22 cellular contexts compared by ENCODE assay signal in the genomic region with DNA sequence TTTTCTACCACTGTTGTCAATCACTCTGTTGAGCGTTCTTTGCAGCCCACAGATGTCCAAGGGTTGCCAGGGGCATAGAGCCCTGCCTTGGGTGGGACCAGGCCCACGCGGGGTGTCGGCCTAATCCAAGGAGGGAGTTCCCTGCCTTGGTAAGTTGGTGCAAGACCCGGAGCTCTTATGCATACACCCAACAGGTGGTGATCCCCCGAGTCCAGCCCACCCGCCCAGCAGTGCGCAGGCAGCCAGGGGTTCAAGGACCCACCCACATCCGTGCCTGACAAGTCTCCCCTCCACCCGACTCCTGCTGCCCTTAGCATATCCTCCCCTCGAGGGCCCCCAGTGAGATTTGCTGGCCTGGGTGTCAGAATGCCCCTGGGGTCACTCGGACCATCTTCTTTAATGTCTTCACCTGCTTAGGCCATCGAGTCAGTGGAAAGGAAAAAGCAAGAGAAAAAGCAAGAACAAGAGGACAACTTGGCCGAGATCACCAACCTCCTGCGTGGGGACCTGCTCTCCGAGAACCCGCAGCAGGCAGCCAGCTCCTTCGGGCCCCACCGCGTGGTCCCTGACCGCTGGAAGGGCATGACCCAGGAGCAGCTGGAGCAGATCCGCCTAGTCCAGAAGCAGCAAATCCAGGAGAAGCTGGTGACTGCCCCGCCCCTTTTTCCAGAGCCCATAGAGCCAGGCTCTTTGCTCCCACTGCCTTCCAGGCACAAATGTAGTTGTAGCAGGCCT. TPM values are rescaled to one million over a fixed set of nuclear protein-coding genes. Genes with fewer than 3 reads are reported as not detected.
"Had no signal": no experiment of that assay in that cellular context is flagged by ENCODE, and none has a peak within 500 bp of the region (broad histone marks: within the 10 kb centered on the region; RNA-seq: fewer than 3 reads in every experiment).

No MANE protein-coding gene starts in this region.

- H3K27me3 Mint-ChIP-seq: activated CD4-positive, alpha-beta T cell treated with anti-CD3 and anti-CD28 coated beads for 36 hours; activated naive CD8-positive, alpha-beta T cell treated with anti-CD3 and anti-CD28 coated beads for 36 hours had no signal

- H3K36me3 ChIP-seq: left ventricle myocardium inferior, prostate gland, vagina had no signal

- H3K36me3 Mint-ChIP-seq: T-cell had no signal

- H3K4me3 Mint-ChIP-seq: activated CD4-positive, alpha-beta T cell treated with anti-CD3 and anti-CD28 coated beads for 36 hours; activated naive CD8-positive, alpha-beta T cell treated with anti-CD3 and anti-CD28 coated beads for 36 hours; endodermal cell; T-cell; WTC11 had no signal

- H3K9ac ChIP-seq: SK-N-SH had no signal

- ATAC-seq: activated CD4-positive, alpha-beta T cell treated with anti-CD3 and anti-CD28 coated beads for 36 hours; body of pancreas; right cardiac atrium; T-cell; WTC11 had no signal

- H3K27ac Mint-ChIP-seq: activated CD4-positive, alpha-beta T cell treated with anti-CD3 and anti-CD28 coated beads for 36 hours; activated naive CD8-positive, alpha-beta T cell treated with anti-CD3 and anti-CD28 coated beads for 36 hours; endodermal cell; T-cell; WTC11 had no signal

- H3K4me1 Mint-ChIP-seq: activated CD4-positive, alpha-beta T cell treated with anti-CD3 and anti-CD28 coated beads for 36 hours; activated naive CD8-positive, alpha-beta T cell treated with anti-CD3 and anti-CD28 coated beads for 36 hours; endodermal cell; T-cell; WTC11 had no signal

- H3K27me3 ChIP-seq: body of pancreas, dorsolateral prefrontal cortex, vagina had no signal

- H3K27ac ChIP-seq: body of pancreas, dorsolateral prefrontal cortex, left ventricle myocardium inferior, prostate gland, vagina had no signal

- H3K4me3 ChIP-seq: body of pancreas, dorsolateral prefrontal cortex, left ventricle myocardium inferior, prostate gland, skin epidermis, vagina had no signal

- DNase-seq: activated CD4-positive, alpha-beta T cell treated with anti-CD3 and anti-CD28 coated beads for 36 hours; activated CD4-positive, alpha-beta T cell treated with anti-CD3 and anti-CD28 coated beads, Interleukin-2, amount 50 U/mL, for 48 hours; activated naive CD8-positive, alpha-beta T cell treated with anti-CD3 and anti-CD28 coated beads for 36 hours; body of pancreas; endodermal cell; hypothalamus; left ventricle myocardium inferior; right cardiac atrium; SK-N-SH; stimulated activated CD4-positive, alpha-beta T cell treated with anti-CD3 and anti-CD28 coated beads, Interleukin-15, amount 100 ng/mL, for 24 hours; stimulated activated CD4-positive, alpha-beta T cell treated with anti-CD3 and anti-CD28 coated beads, Interleukin-2, amount 100 ng/mL, for 48 hours; T-cell had no signal

- H3K4me1 ChIP-seq: body of pancreas, left ventricle myocardium inferior, prostate gland had no signal

- H3K9me3 ChIP-seq: body of pancreas, prostate gland, SK-N-SH, vagina had no signal

- H3K4me2 ChIP-seq: SK-N-SH had no signal

RNA-seq across cellular contexts. Expression of a gene that starts 12.2 kb away (rescaled TPM):
- total RNA-seq: body of pancreas, cardiac septum, left ventricle myocardium inferior had no signal
- polyA plus RNA-seq: neural cell, SK-N-SH had no signal

RNA-seq across cellular contexts. Expression of a gene that starts 12.3 kb away (rescaled TPM):
- total RNA-seq: body of pancreas, cardiac septum, frontal cortex, left ventricle myocardium inferior, omental fat pad, right cardiac atrium, vagina had no signal
- polyA plus RNA-seq: keratinocyte, neural cell, right cardiac atrium, SK-N-SH had no signal
